18 cellular contexts compared by ENCODE assay signal in genomic region chr21:22145555-22145954, GRCh38.
A peak's percentile ranks its signal among the peaks of the same experiment; 100 is the strongest.
DNase-seq lines count a peak whose midpoint lies in the region; ATAC-seq and TF ChIP-seq lines count a peak whose summit lies in the region.
"Had no signal": no experiment of that assay in that cellular context is flagged by ENCODE, and none has a peak within 500 bp of the region (broad histone marks: within the 10 kb centered on the region; RNA-seq: fewer than 3 reads in every experiment).

No MANE protein-coding gene starts in this region.

- no peak for TF ChIP-seq CTCF in SU-DHL-6 (IDR thresholded peaks at IDR 0.05; ENCODE audit: insufficient read depth, low read length, poor library complexity, severe bottlenecking)

- no CpG with 5 or more reads among the region's 3 CpGs for WGBS in neuronal stem cell (ENCODE audit: extremely low coverage in 2 of 2, insufficient read length in 2 of 2, insufficient replicate concordance in 1 of 2), 2 donors

- H2BK120ac ChIP-seq in neuronal stem cell (ENCODE audit: low read depth, low read length) = no peak overlapping the region

- H3K27ac Mint-ChIP-seq in activated naive CD8-positive, alpha-beta T cell treated with anti-CD3 and anti-CD28 coated beads, Interleukin-2, amount 10 ng/mL, durations not matched to agents 7 days and 5 days = no peak overlapping the region
- H3K27ac Mint-ChIP-seq in activated naive CD8-positive, alpha-beta T cell treated with anti-CD3 and anti-CD28 coated beads for 36 hours = no peak overlapping the region
- H3K27ac Mint-ChIP-seq: B cell; CD4-positive, alpha-beta T cell; CD8-positive, alpha-beta memory T cell; HFFc6 had no signal

- H3K36me3 Mint-ChIP-seq in activated naive CD8-positive, alpha-beta T cell treated with anti-CD3 and anti-CD28 coated beads, Interleukin-2, amount 10 ng/mL, durations not matched to agents 7 days and 5 days = no peaks in the 10 kb centered on the region
- no peaks in the 10 kb centered on the region for H3K36me3 Mint-ChIP-seq in activated naive CD8-positive, alpha-beta T cell treated with anti-CD3 and anti-CD28 coated beads for 36 hours

- peaks cover 15% of the 10 kb centered on the region; the same call in 1 of the 2 replicates for H3K9me3 ChIP-seq in SU-DHL-6 (ENCODE audit: insufficient read depth, low read length)
- H3K9me3 ChIP-seq in neuronal stem cell (replicated peaks in 1 of 2; ENCODE audit: control insufficient read depth in 2 of 2, insufficient read depth in 1 of 2, low read depth in 1 of 2, low read length in 2 of 2) = no peaks in the 10 kb centered on the region
- H3K9me3 ChIP-seq: HAP-1 had no signal

- no peak overlapping the region for H3K4me3 Mint-ChIP-seq in activated naive CD8-positive, alpha-beta T cell treated with anti-CD3 and anti-CD28 coated beads, Interleukin-2, amount 10 ng/mL, durations not matched to agents 7 days and 5 days
- no peak overlapping the region for H3K4me3 Mint-ChIP-seq in activated naive CD8-positive, alpha-beta T cell treated with anti-CD3 and anti-CD28 coated beads for 36 hours
- H3K4me3 Mint-ChIP-seq: B cell; CD4-positive, alpha-beta T cell; CD8-positive, alpha-beta memory T cell; HFFc6 had no signal

- peak; percentile 72 for ATAC-seq in activated naive CD8-positive, alpha-beta T cell treated with anti-CD3 and anti-CD28 coated beads, Interleukin-2, amount 10 ng/mL, durations not matched to agents 7 days and 5 days (ENCODE audit: low read depth)

- POLR2A ChIA-PET in activated naive CD8-positive, alpha-beta T cell treated with anti-CD3 and anti-CD28 coated beads, Interleukin-2, amount 10 ng/mL, durations not matched to agents 7 days and 5 days (lab: Charles Lee) = no interaction called here

- no peaks in the 10 kb centered on the region for H3K79me1 ChIP-seq in neuronal stem cell (ENCODE audit: low read depth, low read length)

- H3K9ac ChIP-seq in SU-DHL-6 (ENCODE audit: low read length) = no peak overlapping the region
- H3K9ac ChIP-seq in neuronal stem cell (ENCODE audit: low read depth, low read length, poor library complexity) = no peak overlapping the region
- H3K9ac ChIP-seq: BLaER1 had no signal

- H2AK5ac ChIP-seq in neuronal stem cell (ENCODE audit: low read depth, low read length) = no peak overlapping the region

- H3K36me3 ChIP-seq in SU-DHL-6 (ENCODE audit: low read length) = no peaks in the 10 kb centered on the region
- H3K36me3 ChIP-seq in neuronal stem cell (replicated peaks in 1 of 2; ENCODE audit: control insufficient read depth in 2 of 2, insufficient read depth in 2 of 2, low read length in 2 of 2) = no peaks in the 10 kb centered on the region
- H3K36me3 ChIP-seq: BLaER1, HAP-1 had no signal

- H3K27me3 ChIP-seq in SU-DHL-6 (ENCODE audit: low read length) = no peaks in the 10 kb centered on the region
- H3K27me3 ChIP-seq in neuronal stem cell (ENCODE audit: control insufficient read depth in 3 of 3, insufficient read depth in 3 of 3, low read depth in 1 of 3, low read length in 3 of 3) = no peaks in the 10 kb centered on the region
- H3K27me3 ChIP-seq: BLaER1 had no signal

- peak overlapping the region; percentile 80 for H2AFZ ChIP-seq in SU-DHL-6 (ENCODE audit: low read depth, low read length, severe bottlenecking)
- H2AFZ ChIP-seq in neuronal stem cell (ENCODE audit: low read length) = peak overlapping the region; percentile 14

- H3K27ac ChIP-seq in SU-DHL-6 (ENCODE audit: low read depth, low read length) (no peak overlapping the region), neuronal stem cell (replicated peaks; ENCODE audit: low read length) (no peak overlapping the region)
- H3K27ac ChIP-seq: 22Rv1, BLaER1, C4-2B had no signal

- H3K4me3 ChIP-seq in SU-DHL-6 (ENCODE audit: insufficient read depth, low read length, poor library complexity, severe bottlenecking) (no peak overlapping the region), neuronal stem cell (ENCODE audit: low read length in 2 of 2) (no peak overlapping the region)
- H3K4me3 ChIP-seq: BLaER1, HAP-1 had no signal

- H2BK15ac ChIP-seq in neuronal stem cell (ENCODE audit: low read length) = no peak overlapping the region

- H3K4me1 Mint-ChIP-seq in activated naive CD8-positive, alpha-beta T cell treated with anti-CD3 and anti-CD28 coated beads, Interleukin-2, amount 10 ng/mL, durations not matched to agents 7 days and 5 days = no peaks in the 10 kb centered on the region
- no peaks in the 10 kb centered on the region for H3K4me1 Mint-ChIP-seq in activated naive CD8-positive, alpha-beta T cell treated with anti-CD3 and anti-CD28 coated beads for 36 hours
- H3K4me1 Mint-ChIP-seq: B cell; CD8-positive, alpha-beta memory T cell had no signal

- H3K18ac ChIP-seq in neuronal stem cell (ENCODE audit: low read length) = no peak overlapping the region

- no peaks in the 10 kb centered on the region for H3K4me1 ChIP-seq in neuronal stem cell (ENCODE audit: control insufficient read depth in 2 of 2, insufficient read depth in 1 of 2, low read depth in 1 of 2, low read length in 2 of 2)
- H3K4me1 ChIP-seq: BLaER1, HAP-1 had no signal

- DNase-seq in activated naive CD8-positive, alpha-beta T cell treated with anti-CD3 and anti-CD28 coated beads, Interleukin-2, amount 10 ng/mL, durations not matched to agents 7 days and 5 days = no peak
- no peak for DNase-seq in activated naive CD8-positive, alpha-beta T cell treated with anti-CD3 and anti-CD28 coated beads for 36 hours
- DNase-seq in neuronal stem cell (ENCODE audit: low spot score) (no peak), OCI-M2 (lab: John Stamatoyannopoulos, UW; ENCODE audit: unreplicated experiment) (no peak), NCI-H2107 treated with DMSO at 0.1 percent for 48 hours (lab: John Stamatoyannopoulos, UW; ENCODE audit: unreplicated experiment) (no peak)
- DNase-seq: CD4-positive, alpha-beta T cell; CD8-positive, alpha-beta memory T cell; DMS 273 treated with DMSO at 0.1 percent for 48 hours; DMS79; GF-D8; GOT3; HFFc6 had no signal

- H3K27me3 Mint-ChIP-seq in activated naive CD8-positive, alpha-beta T cell treated with anti-CD3 and anti-CD28 coated beads, Interleukin-2, amount 10 ng/mL, durations not matched to agents 7 days and 5 days = no peaks in the 10 kb centered on the region
- no peaks in the 10 kb centered on the region for H3K27me3 Mint-ChIP-seq in activated naive CD8-positive, alpha-beta T cell treated with anti-CD3 and anti-CD28 coated beads for 36 hours
- H3K27me3 Mint-ChIP-seq: B cell; CD4-positive, alpha-beta T cell; CD8-positive, alpha-beta memory T cell had no signal

- H3K14ac ChIP-seq in neuronal stem cell (ENCODE audit: low read length) = no peak overlapping the region

- no peaks in the 10 kb centered on the region for H3K9me2 ChIP-seq in SU-DHL-6 (replicated peaks; ENCODE audit: insufficient read depth, low read length)

- H4K8ac ChIP-seq in neuronal stem cell (ENCODE audit: low read depth, low read length) = no peak overlapping the region

- H3K4me2 ChIP-seq in SU-DHL-6 (ENCODE audit: low read depth, low read length, poor library complexity, severe bottlenecking) = no peak overlapping the region
- no peak overlapping the region for H3K4me2 ChIP-seq in neuronal stem cell (ENCODE audit: insufficient read depth, low read length, poor library complexity, severe bottlenecking)
- H3K4me2 ChIP-seq: BLaER1 had no signal

- no peak overlapping the region for H2BK12ac ChIP-seq in neuronal stem cell (ENCODE audit: low read length)

- no peaks in the 10 kb centered on the region for H3K9me3 Mint-ChIP-seq in activated naive CD8-positive, alpha-beta T cell treated with anti-CD3 and anti-CD28 coated beads, Interleukin-2, amount 10 ng/mL, durations not matched to agents 7 days and 5 days
- H3K9me3 Mint-ChIP-seq in activated naive CD8-positive, alpha-beta T cell treated with anti-CD3 and anti-CD28 coated beads for 36 hours = peaks cover 6% of the 10 kb centered on the region

- no peaks in the 10 kb centered on the region for H4K20me1 ChIP-seq in SU-DHL-6 (ENCODE audit: low read depth, low read length)
- H4K20me1 ChIP-seq: BLaER1 had no signal

- H3K4ac ChIP-seq in neuronal stem cell (ENCODE audit: low read length) = no peak overlapping the region

- H3F3A ChIP-seq in SU-DHL-6 (ENCODE audit: insufficient read depth) = no peaks in the 10 kb centered on the region

- no peak overlapping the region for H3K23ac ChIP-seq in neuronal stem cell (ENCODE audit: low read depth, low read length, poor library complexity)

- no peaks in the 10 kb centered on the region for H3K79me2 ChIP-seq in SU-DHL-6 (ENCODE audit: insufficient read depth, low read length)

- no peak overlapping the region for H4K91ac ChIP-seq in neuronal stem cell (ENCODE audit: low read depth, low read length, poor library complexity)

- no peak overlapping the region for H2BK5ac ChIP-seq in neuronal stem cell (ENCODE audit: low read length)
